1 cellular context compared by ENCODE assay signal in genomic region chr3:189833996-189834395, GRCh38.
TF ChIP-seq lines count a peak whose summit lies in the region.

No MANE protein-coding gene starts in this region.

TF ChIP-seq in HepG2, 621 proteins besides CTCF, POLR2A, EP300 and RAD21 (continued from another document):
- TF ChIP-seq PRDM15 (CRISPR knock-in tag; IDR thresholded peaks at IDR 0.05) (no peak), SUZ12 (IDR thresholded peaks at IDR 0.05; ENCODE audit: low read depth, low read length) (no peak), FOXP1 (IDR thresholded peaks at IDR 0.05) (no peak), FOXP1 (CRISPR knock-in tag; IDR thresholded peaks at IDR 0.05) (no peak), MED13 (CRISPR knock-in tag; IDR thresholded peaks at IDR 0.05) (no peak), ZKSCAN8 (CRISPR knock-in tag; IDR thresholded peaks at IDR 0.05; ENCODE audit: borderline replicate concordance) (no peak), XRCC5 (optimal IDR thresholded peaks at IDR 0.05; ENCODE audit: low read length) (no peak), ZBTB43 (CRISPR knock-in tag; conservative IDR thresholded peaks at IDR 0.05) (no peak), ZNF576 (CRISPR knock-in tag; IDR thresholded peaks at IDR 0.05) (no peak)
